1 cellular context compared by ENCODE assay signal in genomic region chr9:33167084-33167948, GRCh38.
TF ChIP-seq lines count a peak whose summit lies in the region.

TSS of gene B4GALT1 (minus strand) at chr9:33167336. CDS start at chr9:33167169, 167 bp downstream.

TF ChIP-seq in GM12878, 131 proteins besides CTCF, POLR2A, EP300 and RAD21 (continued from another document and continues in another):
- TF ChIP-seq CREM (IDR thresholded peaks at IDR 0.05; ENCODE audit: low read depth) (peak; percentile 46), ZBTB11 (CRISPR knock-in tag; IDR thresholded peaks at IDR 0.05) (no peak), HDGF (IDR thresholded peaks at IDR 0.05) (peak; percentile 85), TCF3 (IDR thresholded peaks at IDR 0.05; ENCODE audit: borderline replicate concordance, insufficient read depth, low read depth, low read length) (no peak), ELK1 (IDR thresholded peaks at IDR 0.05; ENCODE audit: low read depth, low read length) (no peak), ASH2L (IDR thresholded peaks at IDR 0.05; ENCODE audit: borderline replicate concordance, low read depth) (no peak), MAX (IDR thresholded peaks at IDR 0.05; ENCODE audit: low read depth, low read length) (peak; percentile 92), KAT2A (conservative IDR thresholded peaks at IDR 0.05; ENCODE audit: control insufficient read depth, low read depth, low read length) (no peak), SIN3A (IDR thresholded peaks at IDR 0.05; ENCODE audit: low read depth, low read length) (no peak), TCF12 (IDR thresholded peaks at IDR 0.05; ENCODE audit: low read depth, low read length) (0 out of 2 replicates have a peak, but pooled peaks have one; percentile 8), ZNF622 (IDR thresholded peaks at IDR 0.05) (no peak), SMARCA5 (IDR thresholded peaks at IDR 0.05) (peak; percentile 18; the same call in 1 of the 2 replicates), RFX5 (IDR thresholded peaks at IDR 0.05; ENCODE audit: low read depth, low read length) (no peak), SMC3 (IDR thresholded peaks at IDR 0.05; ENCODE audit: borderline replicate concordance, low read length) (peak; percentile 4; the same call in 1 of the 2 replicates), ZNF687 (IDR thresholded peaks at IDR 0.05) (peak; percentile 94), BHLHE40 (IDR thresholded peaks at IDR 0.05; ENCODE audit: borderline replicate concordance in 1 of 2, low read depth in 2 of 2, low read length in 1 of 2) (peak in 1 of 2 experiments; percentile 47; a peak in 2 of 4 replicates), POU2F2 (IDR thresholded peaks at IDR 0.05; ENCODE audit: borderline replicate concordance, low read depth, low read length) (no peak), HDAC6 (IDR thresholded peaks at IDR 0.05; ENCODE audit: unreplicated experiment) (no peak), RCOR1 (conservative IDR thresholded peaks at IDR 0.05; ENCODE audit: low read depth, low read length) (no peak), KDM1A (IDR thresholded peaks at IDR 0.05; ENCODE audit: borderline replicate concordance) (no peak), E2F8 (IDR thresholded peaks at IDR 0.05; ENCODE audit: low read depth, partially characterized antibody) (no peak), BRCA1 (IDR thresholded peaks at IDR 0.05; ENCODE audit: low read depth, low read length) (no peak), ZNF24 (IDR thresholded peaks at IDR 0.05) (peak; percentile 49; the same call in 1 of the 2 replicates), E4F1 (IDR thresholded peaks at IDR 0.05; ENCODE audit: borderline replicate concordance, partially characterized antibody) (no peak), MYC (IDR thresholded peaks at IDR 0.05; ENCODE audit: insufficient read depth, insufficient read length, insufficient replicate concordance, low read length, severe bottlenecking) (peak; percentile 47), BCL3 (IDR thresholded peaks at IDR 0.05; ENCODE audit: borderline replicate concordance, insufficient read depth, low read depth, low read length, poor library complexity, severe bottlenecking) (peak; percentile 30), ETV6 (conservative IDR thresholded peaks at IDR 0.05 in 1 of 2, IDR thresholded peaks at IDR 0.05 in 1 of 2; ENCODE audit: borderline replicate concordance in 1 of 2, low read depth in 1 of 2) (no peak), SUPT20H (IDR thresholded peaks at IDR 0.05; ENCODE audit: borderline replicate concordance, control insufficient read depth, low read depth, low read length) (no peak), POLR2AphosphoS2 (IDR thresholded peaks at IDR 0.05; ENCODE audit: low read depth, low read length) (peak; percentile 68; the same call in 1 of the 2 replicates), REST (IDR thresholded peaks at IDR 0.05; ENCODE audit: low read depth, low read length) (no peak), GATAD2B (conservative IDR thresholded peaks at IDR 0.05; ENCODE audit: low read depth) (peak; percentile 25), CHD2 (IDR thresholded peaks at IDR 0.05; ENCODE audit: borderline replicate concordance, low read depth, low read length) (no peak), FOS (IDR thresholded peaks at IDR 0.05; ENCODE audit: borderline replicate concordance, extremely low read depth, insufficient read length) (no peak), NRF1 (conservative IDR thresholded peaks at IDR 0.05; ENCODE audit: low read depth, low read length) (peak; percentile 14; the same call in 1 of the 2 replicates), TCF7 (IDR thresholded peaks at IDR 0.05; ENCODE audit: borderline replicate concordance) (no peak), SPI1 (IDR thresholded peaks at IDR 0.05; ENCODE audit: borderline replicate concordance, insufficient read depth, low read depth, low read length) (peak; percentile 41; the same call in 1 of the 2 replicates), ATF2 (IDR thresholded peaks at IDR 0.05; ENCODE audit: low read length) (no peak), MTA2 (IDR thresholded peaks at IDR 0.05; ENCODE audit: low read depth) (no peak)
